ENCODE assay signal across 2 cellular contexts in genomic region chr15:58517682-58518525, GRCh38.
TF ChIP-seq lines count a peak whose summit lies in the region.

No MANE protein-coding gene starts in this region.

TF ChIP-seq in IMR-90, 13 proteins besides CTCF, POLR2A, EP300 and RAD21 (continued from another document):
- TF ChIP-seq USF2 (IDR thresholded peaks at IDR 0.05; ENCODE audit: low read depth, low read length) (no peak), RCOR1 (IDR thresholded peaks at IDR 0.05; ENCODE audit: insufficient replicate concordance, low read length) (no peak), BHLHE40 (IDR thresholded peaks at IDR 0.05; ENCODE audit: low read depth, low read length) (no peak), NFE2L2 (IDR thresholded peaks at IDR 0.05; ENCODE audit: low read depth, low read length) (no peak)
TF ChIP-seq in IMR-90: peak in this region for 0.

TF ChIP-seq in GM12878, 131 proteins besides CTCF, POLR2A, EP300 and RAD21 (continued from another document and continues in another):
- no peak for TF ChIP-seq HSF1 (IDR thresholded peaks at IDR 0.05; ENCODE audit: low read depth, low read length)
- TF ChIP-seq GATAD2B (conservative IDR thresholded peaks at IDR 0.05; ENCODE audit: low read depth), result peak; percentile 59
- TF ChIP-seq SRF (IDR thresholded peaks at IDR 0.05; ENCODE audit: low read depth in 2 of 2, low read length in 2 of 2), result no peak
- no peak; the same call in 1 of the 2 replicates for TF ChIP-seq MTA3 (IDR thresholded peaks at IDR 0.05; ENCODE audit: borderline replicate concordance, low read length)
- peak; percentile 44; the same call in 1 of the 2 replicates for TF ChIP-seq DPF2 (IDR thresholded peaks at IDR 0.05)
- TF ChIP-seq ZNF217 (IDR thresholded peaks at IDR 0.05), result no peak
- peak; percentile 76 for TF ChIP-seq ZNF592 (IDR thresholded peaks at IDR 0.05)
- peak; percentile 30; the same call in 1 of the 2 replicates for TF ChIP-seq NFIC (IDR thresholded peaks at IDR 0.05; ENCODE audit: low read depth, low read length)
- peak; percentile 73 for TF ChIP-seq MTA2 (IDR thresholded peaks at IDR 0.05; ENCODE audit: low read depth)
- TF ChIP-seq RFX5 (IDR thresholded peaks at IDR 0.05; ENCODE audit: low read depth, low read length), result no peak
- peak; percentile 38; the same call in 1 of the 2 replicates for TF ChIP-seq TCF12 (IDR thresholded peaks at IDR 0.05; ENCODE audit: low read depth, low read length)
- TF ChIP-seq IKZF2 (IDR thresholded peaks at IDR 0.05), result peak; percentile 37 to 68; a peak in 3 of 4 replicates
- TF ChIP-seq NBN (IDR thresholded peaks at IDR 0.05), result peak; percentile 51; the same call in 1 of the 2 replicates
- TF ChIP-seq FOXK2 (IDR thresholded peaks at IDR 0.05), result no peak
- TF ChIP-seq YY1 (IDR thresholded peaks at IDR 0.05; ENCODE audit: low read depth, low read length), result 0 out of 2 replicates have a peak, but pooled peaks have one; percentile 13
- 0 out of 2 replicates have a peak, but pooled peaks have one; percentile 6 for TF ChIP-seq ZNF24 (IDR thresholded peaks at IDR 0.05)
- peak; percentile 62 for TF ChIP-seq CUX1 (IDR thresholded peaks at IDR 0.05; ENCODE audit: insufficient replicate concordance, low read depth, low read length)
- TF ChIP-seq RUNX3 (IDR thresholded peaks at IDR 0.05; ENCODE audit: low read length), result peak; percentile 67
- TF ChIP-seq HDGF (IDR thresholded peaks at IDR 0.05), result no peak
- TF ChIP-seq FOXM1 (IDR thresholded peaks at IDR 0.05; ENCODE audit: low read depth, low read length), result no peak
- TF ChIP-seq IKZF1 (conservative IDR thresholded peaks at IDR 0.05), result peak; percentile 62
- no peak for TF ChIP-seq REST (IDR thresholded peaks at IDR 0.05; ENCODE audit: low read depth, low read length)
- peak; percentile 47; the same call in 1 of the 2 replicates for TF ChIP-seq RELB (IDR thresholded peaks at IDR 0.05; ENCODE audit: low read depth)
- peak; percentile 52 for TF ChIP-seq NR2F1 (conservative IDR thresholded peaks at IDR 0.05)
- TF ChIP-seq JUNB (IDR thresholded peaks at IDR 0.05), result no peak
- 0 out of 2 replicates have a peak, but pooled peaks have one; percentile 15 for TF ChIP-seq ZBTB4 (CRISPR knock-in tag; IDR thresholded peaks at IDR 0.05)
- TF ChIP-seq CBX3 (IDR thresholded peaks at IDR 0.05; ENCODE audit: borderline replicate concordance, low read depth), result no peak
- peak; percentile 63 for TF ChIP-seq SPI1 (IDR thresholded peaks at IDR 0.05; ENCODE audit: borderline replicate concordance, insufficient read depth, low read depth, low read length)
- TF ChIP-seq CHD2 (IDR thresholded peaks at IDR 0.05; ENCODE audit: borderline replicate concordance, low read depth, low read length), result peak; percentile 68; the same call in 1 of the 2 replicates
- peak; percentile 94 for TF ChIP-seq ZNF687 (IDR thresholded peaks at IDR 0.05)
